Comparison of ENCODE assay signal across 10 cellular contexts in genomic region chr2:20190862-20191713, GRCh38. TPM values are rescaled to one million over a fixed set of nuclear protein-coding genes. Genes with fewer than 3 reads are reported as not detected.
DNase-seq lines count a peak whose midpoint lies in the region; ATAC-seq, FAIRE-seq and TF ChIP-seq lines count a peak whose summit lies in the region.
"Had no signal": no experiment of that assay in that cellular context is flagged by ENCODE, and none has a peak within 500 bp of the region (broad histone marks: within the 10 kb centered on the region; RNA-seq: fewer than 3 reads in every experiment).

No MANE protein-coding gene starts in this region.

- H3K4me2 ChIP-seq in endothelial cell of umbilical vein (ENCODE audit: insufficient read depth, low read length): no peak overlapping the region

- H3K9me3 ChIP-seq in NT2/D1 (ENCODE audit: insufficient read depth, low read length): no peaks in the 10 kb centered on the region
- no peaks in the 10 kb centered on the region for H3K9me3 ChIP-seq in endothelial cell of umbilical vein (replicated peaks; ENCODE audit: control insufficient read depth, insufficient read depth, low read length)

- BruUV-seq in endothelial cell of umbilical vein (replicated peaks; lab: Mats Ljungman, UMichigan): no TSS peak

- H3K4me3 Mint-ChIP-seq in stimulated activated effector memory CD8-positive, alpha-beta T cell treated with anti-CD3 and anti-CD28 coated beads, Interleukin-12 subunit alpha, Interleukin-12 subunit beta, amount 100 ng/mL, for 72 hours: no peak overlapping the region

- DNase-seq in NCI-H2227 (lab: John Stamatoyannopoulos, UW; ENCODE audit: unreplicated experiment) (peak; percentile 12), NCI-H2227 treated with DMSO at 0.1 percent for 48 hours (lab: John Stamatoyannopoulos, UW) (no peak), NT2/D1 (ENCODE audit: low read depth, low spot score) (peak; percentile 46), endothelial cell of umbilical vein (ENCODE audit: low read depth, low spot score) (peak; percentile 36), NCI-H2196 treated with DMSO at 0.1 percent for 48 hours (lab: John Stamatoyannopoulos, UW; ENCODE audit: unreplicated experiment) (no peak), NCI-H69 (lab: John Stamatoyannopoulos, UW) (no peak)
- DNase-seq in stimulated activated effector memory CD8-positive, alpha-beta T cell treated with anti-CD3 and anti-CD28 coated beads, Interleukin-12 subunit alpha, Interleukin-12 subunit beta, amount 100 ng/mL, for 72 hours (ENCODE audit: low spot score in 2 of 2): no peak

- no peak for FAIRE-seq in endothelial cell of umbilical vein (lab: Jason Lieb, UNC)
- FAIRE-seq: A204.1 had no signal

- no peaks in the 10 kb centered on the region for H4K20me1 ChIP-seq in endothelial cell of umbilical vein (replicated peaks; ENCODE audit: control insufficient read depth, extremely low read depth, insufficient read depth, low read length)

- TF ChIP-seq CTCF in endothelial cell of umbilical vein (IDR thresholded peaks at IDR 0.05; ENCODE audit: extremely low read depth in 1 of 2, insufficient read depth in 1 of 2, low read depth in 1 of 2, low read length in 2 of 2): peak in 1 of 2 donors; percentile 40

- H3K4me1 Mint-ChIP-seq in stimulated activated effector memory CD8-positive, alpha-beta T cell treated with anti-CD3 and anti-CD28 coated beads, Interleukin-12 subunit alpha, Interleukin-12 subunit beta, amount 100 ng/mL, for 72 hours: no peaks in the 10 kb centered on the region

- CTCF ChIA-PET in endothelial cell of umbilical vein (lab: Charles Lee): interaction anchor here (0.6 to 1.8 kb wide), 9 partner anchors 12 to 235 kb away, joined by 3 to 10 read pairs (median 4); no protein-coding TSS in a partner anchor

- no peak overlapping the region for H2AFZ ChIP-seq in endothelial cell of umbilical vein (ENCODE audit: low read depth, low read length)

- H3K4me3 ChIP-seq in NT2/D1 (ENCODE audit: insufficient read length, low read depth) (no peak overlapping the region), endothelial cell of umbilical vein (replicated peaks in 1 of 3; ENCODE audit: insufficient read depth in 1 of 3, low read depth in 1 of 3, low read length in 3 of 3) (no peak overlapping the region)
- H3K4me3 ChIP-seq: skin epidermis had no signal

- H3K4me1 ChIP-seq in NT2/D1 (ENCODE audit: insufficient read depth, insufficient read length): peaks cover 27% of the 10 kb centered on the region
- no peaks in the 10 kb centered on the region for H3K4me1 ChIP-seq in endothelial cell of umbilical vein (ENCODE audit: control insufficient read depth, extremely low read depth, insufficient read depth, low read length)

- POLR2A ChIA-PET in endothelial cell of umbilical vein (lab: Charles Lee): no interaction called here

- H3K79me2 ChIP-seq in endothelial cell of umbilical vein (ENCODE audit: control insufficient read depth, insufficient read depth, low read length): no peaks in the 10 kb centered on the region

- dilution Hi-C loops in endothelial cell of umbilical vein (cut with MboI; ENCODE audit: extremely low pct_ligation_motif_present, low sequenced_read_pairs): no loop called here

- intact Hi-C loops in endothelial cell of umbilical vein (cut with micrococcal nuclease): loop anchor here (1.0 kb wide), 1 partner anchor 56 kb away; no protein-coding TSS in a partner anchor

- no peaks in the 10 kb centered on the region for H3K36me3 ChIP-seq in NT2/D1 (ENCODE audit: insufficient read depth, insufficient read length, low read length)
- no peaks in the 10 kb centered on the region for H3K36me3 ChIP-seq in endothelial cell of umbilical vein (ENCODE audit: control insufficient read depth in 2 of 2, extremely low read depth in 1 of 2, insufficient read depth in 2 of 2, low read length in 2 of 2)

- no peak for TF ChIP-seq POLR2A in endothelial cell of umbilical vein (IDR thresholded peaks at IDR 0.05; ENCODE audit: low read depth, low read length)

- H3K9me3 Mint-ChIP-seq in stimulated activated effector memory CD8-positive, alpha-beta T cell treated with anti-CD3 and anti-CD28 coated beads, Interleukin-12 subunit alpha, Interleukin-12 subunit beta, amount 100 ng/mL, for 72 hours: no peaks in the 10 kb centered on the region

- H3K9me1 ChIP-seq in endothelial cell of umbilical vein (replicated peaks; ENCODE audit: control insufficient read depth, extremely low read depth, insufficient read depth, low read length): no peaks in the 10 kb centered on the region

- peak; percentile 33 for ATAC-seq in stimulated activated effector memory CD8-positive, alpha-beta T cell treated with anti-CD3 and anti-CD28 coated beads, Interleukin-12 subunit alpha, Interleukin-12 subunit beta, amount 100 ng/mL, for 72 hours
- no peak for ATAC-seq in GM21576 (IDR thresholded peaks at IDR 0.05; ENCODE audit: unreplicated experiment)

- H3K27ac Mint-ChIP-seq in stimulated activated effector memory CD8-positive, alpha-beta T cell treated with anti-CD3 and anti-CD28 coated beads, Interleukin-12 subunit alpha, Interleukin-12 subunit beta, amount 100 ng/mL, for 72 hours: no peak overlapping the region

- no peaks in the 10 kb centered on the region for H3K36me3 Mint-ChIP-seq in stimulated activated effector memory CD8-positive, alpha-beta T cell treated with anti-CD3 and anti-CD28 coated beads, Interleukin-12 subunit alpha, Interleukin-12 subunit beta, amount 100 ng/mL, for 72 hours

- H3K27me3 ChIP-seq in NT2/D1 (ENCODE audit: insufficient read depth, insufficient read length): no peaks in the 10 kb centered on the region
- H3K27me3 ChIP-seq in endothelial cell of umbilical vein (ENCODE audit: control insufficient read depth in 2 of 2, insufficient read depth in 2 of 2, low read length in 2 of 2): no peaks in the 10 kb centered on the region

- no peak overlapping the region for H3K9ac ChIP-seq in NT2/D1 (ENCODE audit: insufficient read length, low read depth)
- H3K9ac ChIP-seq in endothelial cell of umbilical vein (replicated peaks; ENCODE audit: extremely low read depth, insufficient read depth, low read length): no peak overlapping the region

- no peak overlapping the region for H3K27ac ChIP-seq in endothelial cell of umbilical vein (ENCODE audit: insufficient read depth, low read depth, low read length)

TF ChIP-seq in endothelial cell of umbilical vein, 7 proteins besides CTCF, POLR2A, EP300 and RAD21:
- TF ChIP-seq FOS (IDR thresholded peaks at IDR 0.05; ENCODE audit: borderline replicate concordance, insufficient read depth, low read length) (no peak), POLR2AphosphoS5 (IDR thresholded peaks at IDR 0.05; ENCODE audit: insufficient read depth, low read depth, low read length) (no peak)

RNA-seq across cellular contexts. Expression of gene SDC1, which starts 33.8 kb away (rescaled TPM):
- total RNA-seq in endothelial cell of umbilical vein: 3.5 and 4.0 TPM in 2 replicates
- 3.2 and 5.6 TPM in 2 replicates for polyA plus RNA-seq in endothelial cell of umbilical vein
- polyA plus RNA-seq in endothelial cell of umbilical vein (2011; cell fraction: cytosol; rRNA removed): 2.7 and 3.1 TPM in 2 replicates
- polyA plus RNA-seq in endothelial cell of umbilical vein (2011; cell fraction: nucleus; rRNA removed): 1.4 and 2.0 TPM in 2 replicates
- polyA plus RNA-seq in endothelial cell of umbilical vein (2012): 10.6 and 11.3 TPM in 2 replicates
- 1.1 and 2.3 TPM in 2 replicates for polyA minus RNA-seq in endothelial cell of umbilical vein
- 15.5 TPM for polyA minus RNA-seq in endothelial cell of umbilical vein (2011; cell fraction: cytosol; rRNA and poly(A)+ RNA removed)
- polyA minus RNA-seq in endothelial cell of umbilical vein (2011; cell fraction: nucleus; rRNA and poly(A)+ RNA removed): 1.3 TPM in 2 replicates

Comparison
In these comparisons a context has a peak if more than half of its experiments do, and no peak if none do; other contexts are left out.
1. DNase-seq: peak in NCI-H2227 (single experiment), NT2/D1 (single experiment) and endothelial cell of umbilical vein (single experiment); none in NCI-H2227 treated with DMSO at 0.1 percent for 48 hours (single experiment), stimulated activated effector memory CD8-positive, alpha-beta T cell treated with anti-CD3 and anti-CD28 coated beads, Interleukin-12 subunit alpha, Interleukin-12 subunit beta, amount 100 ng/mL, for 72 hours (0 of 2), NCI-H2196 treated with DMSO at 0.1 percent for 48 hours (single experiment) and NCI-H69 (single experiment).